14 cellular contexts compared by ENCODE assay signal in the genomic region with DNA sequence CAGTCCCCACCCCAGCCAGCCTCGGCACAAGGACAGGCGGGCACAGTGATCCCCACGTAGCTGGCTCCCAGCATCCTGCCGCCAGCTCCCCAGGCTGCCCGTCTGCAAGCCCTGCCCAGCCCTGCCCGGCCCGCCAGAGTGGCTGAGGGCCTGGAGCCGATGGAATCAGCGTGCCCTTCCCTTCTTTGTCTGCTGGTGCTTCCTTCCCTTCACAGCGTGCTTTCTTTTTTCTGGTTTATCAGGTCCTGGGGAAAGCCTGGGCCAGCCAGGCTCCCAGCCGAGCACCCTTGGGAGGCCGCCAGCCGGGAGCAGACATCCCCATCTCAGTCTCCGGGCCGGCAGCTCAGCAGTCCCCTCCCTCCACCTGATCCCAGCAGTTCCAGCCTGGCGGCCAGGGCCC. TPM values are rescaled to one million over a fixed set of nuclear protein-coding genes. Genes with fewer than 3 reads are reported as not detected.
DNase-seq lines count a peak whose midpoint lies in the region; ATAC-seq, FAIRE-seq and TF ChIP-seq lines count a peak whose summit lies in the region.
"Had no signal": no experiment of that assay in that cellular context is flagged by ENCODE, and none has a peak within 500 bp of the region (broad histone marks: within the 10 kb centered on the region; RNA-seq: fewer than 3 reads in every experiment).

No MANE protein-coding gene starts in this region.

- peak overlapping the region; percentile 46 for H4K91ac ChIP-seq in H1 (replicated peaks; ENCODE audit: insufficient read length, low read length)

- intact Hi-C loops in testis (cut with DNase I; ENCODE audit: low total_unique reads) = no loop called here

- no peak for FAIRE-seq in H1 (lab: Jason Lieb, UNC)

- TF ChIP-seq RAD21 in H1 (IDR thresholded peaks at IDR 0.05 in 1 of 2, conservative IDR thresholded peaks at IDR 0.05 in 1 of 2; ENCODE audit: low read depth in 2 of 2, low read length in 2 of 2) = no peak

- TF ChIP-seq POLR2A in H1 (IDR thresholded peaks at IDR 0.05; ENCODE audit: control extremely low read depth in 1 of 2, low read depth in 2 of 2, low read length in 2 of 2) = no peak
- TF ChIP-seq POLR2A in testis (IDR thresholded peaks at IDR 0.05) = no peak

- CTCF ChIA-PET in H1 (lab: Charles Lee; ENCODE audit: partially characterized antibody) = interaction anchor here (0.9 to 5.8 kb wide), 7 partner anchors 9 to 142 kb away, joined by 3 to 45 read pairs (median 3); no protein-coding TSS in a partner anchor

- no peak overlapping the region for H3K23ac ChIP-seq in H1 (ENCODE audit: insufficient read length)

- H3K36me3 ChIP-seq in H1 (ENCODE audit: control insufficient read depth in 2 of 4, insufficient read depth in 4 of 4, low read length in 3 of 4) (no peaks in the 10 kb centered on the region), testis (ENCODE audit: low read depth, missing control alignments) (no peaks in the 10 kb centered on the region)

- H2BK15ac ChIP-seq in H1 (ENCODE audit: low read length) = 0 out of 2 replicates have a peak overlapping the region, but pooled peaks have one; percentile 61

- TF ChIP-seq EP300 in H1 (IDR thresholded peaks at IDR 0.05; ENCODE audit: borderline replicate concordance in 1 of 2, low read depth in 2 of 2, low read length in 2 of 2) = no peak

- H3K9me3 ChIP-seq in H1 (ENCODE audit: insufficient read depth in 2 of 2, low read depth in 1 of 2, low read length in 1 of 2) (no peaks in the 10 kb centered on the region), testis (no peaks in the 10 kb centered on the region)

- H3K79me1 ChIP-seq in H1 (ENCODE audit: low read depth, low read length) = no peaks in the 10 kb centered on the region

- POLR2A ChIA-PET in H1 (lab: Charles Lee; ENCODE audit: partially characterized antibody) = interaction anchor here (0.8 to 2.2 kb wide), 2 partner anchors 9 to 13 kb away, joined by 3 to 8 read pairs; no protein-coding TSS in a partner anchor

- 86% methylated on average over 15 of the region's 16 CpGs; no CpG with 5 or more reads in 1 of the 2 experiments for WGBS in H1 (ENCODE audit: extremely low coverage in 1 of 2, insufficient coverage in 1 of 2, insufficient read length in 1 of 2, insufficient replicate concordance in 2 of 2, low coverage in 1 of 2, low lambda C conversion rate in 2 of 2, missing lambda C conversion rate in 1 of 2), 2 experiments
- WGBS in testis, 2 donors = 0 to 28% methylated on average over 3 to 16 of the region's 16 CpGs

- no peak overlapping the region for H3K9ac ChIP-seq in H1 (replicated peaks in 1 of 4; ENCODE audit: extremely low read depth in 1 of 4, low read depth in 3 of 4, low read length in 3 of 4)

- no peak overlapping the region for H3K4me2 ChIP-seq in H1 (ENCODE audit: insufficient read depth in 1 of 2, low read depth in 2 of 2, low read length in 2 of 2)

- no peaks in the 10 kb centered on the region for H3K23me2 ChIP-seq in H1 (ENCODE audit: low read depth, low read length)

- no peak overlapping the region for H3K4ac ChIP-seq in H1 (replicated peaks; ENCODE audit: insufficient read length, low read depth, low read length)

- H3K56ac ChIP-seq in H1 (replicated peaks; ENCODE audit: insufficient read length, low read depth, low read length) = no peak overlapping the region

- H2AK5ac ChIP-seq in H1 (ENCODE audit: low read depth, low read length) = 0 out of 2 replicates have a peak overlapping the region, but pooled peaks have one; percentile 53

- H2BK20ac ChIP-seq in H1 (ENCODE audit: low read length) = no peak overlapping the region

- no peak for TF ChIP-seq CTCF in LNCaP clone FGC (IDR thresholded peaks at IDR 0.05; ENCODE audit: control insufficient read depth, extremely low read depth, insufficient read depth)
- no peak for TF ChIP-seq CTCF in H1 (IDR thresholded peaks at IDR 0.05; ENCODE audit: control extremely low read depth in 1 of 3, insufficient read depth in 1 of 3, low read depth in 1 of 3, low read length in 3 of 3)
- TF ChIP-seq CTCF in testis (IDR thresholded peaks at IDR 0.05) = no peak

- DNase-seq in LNCaP clone FGC (ENCODE audit: low read depth) (peak; percentile 70), H1 (ENCODE audit: low read depth in 1 of 2, low spot score in 2 of 2) (no peak), left lobe of liver (ENCODE audit: low spot score) (peak; percentile 76), testis (peak; percentile 53), Ammon's horn (ENCODE audit: low spot score) (no peak), ecto neural progenitor cell (ENCODE audit: low spot score) (no peak), HUDEP-2 (lab: John Stamatoyannopoulos, UW; ENCODE audit: unreplicated experiment in 76 of 76) (no peak)
- DNase-seq: activated naive CD8-positive, alpha-beta T cell treated with anti-CD3 and anti-CD28 coated beads for 36 hours; NCI-H1417 treated with DMSO at 0.1 percent for 48 hours; NCI-H748 treated with DMSO at 0.1 percent for 48 hours; stimulated activated CD4-positive, alpha-beta T cell treated with anti-CD3 and anti-CD28 coated beads, Interleukin-2, amount 100 ng/mL, for 24 hours; stimulated activated naive B cell treated with anti-CD40 and anti-IgM and Interleukin-4, amounts not matched to agents 10 μg/mL and 1 μg/mL and 100 μg/mL, for 72 hours had no signal

- no peak overlapping the region for H4K8ac ChIP-seq in H1 (ENCODE audit: extremely low read depth, insufficient read depth, low read length)

- H3K4me3 ChIP-seq in LNCaP clone FGC (ENCODE audit: low read depth, low read length) (no peak overlapping the region), H1 (ENCODE audit: extremely low read depth in 1 of 4, insufficient read depth in 2 of 4, low read depth in 3 of 4, low read length in 4 of 4) (no peak overlapping the region), testis (no peak overlapping the region)
- H3K4me3 ChIP-seq: dorsolateral prefrontal cortex had no signal

- H3K27me3 ChIP-seq in H1 (replicated peaks in 1 of 4; ENCODE audit: control insufficient read depth in 3 of 4, extremely low read depth in 1 of 4, insufficient read depth in 3 of 4, low read length in 3 of 4) (no peaks in the 10 kb centered on the region), testis (no peaks in the 10 kb centered on the region)
- H3K27me3 ChIP-seq: dorsolateral prefrontal cortex had no signal

- H3K27ac ChIP-seq in H1 (ENCODE audit: low read depth, low read length) (no peak overlapping the region), testis (peak overlapping the region; percentile 8 to 13)

- no peak overlapping the region for H4K5ac ChIP-seq in H1 (ENCODE audit: insufficient read length, low read depth, low read length)

- H3K79me2 ChIP-seq in H1 (ENCODE audit: control insufficient read depth in 1 of 2, insufficient read depth in 2 of 2, low read length in 2 of 2) = no peaks in the 10 kb centered on the region

- ATAC-seq in left lobe of liver = peak; percentile 36
- no peak for ATAC-seq in HG03521 (IDR thresholded peaks at IDR 0.05; ENCODE audit: unreplicated experiment)
- ATAC-seq: stimulated activated naive B cell treated with anti-CD40 and anti-IgM and Interleukin-4, amounts not matched to agents 10 μg/mL and 1 μg/mL and 100 μg/mL, for 72 hours had no signal

- H2BK120ac ChIP-seq in H1 (replicated peaks; ENCODE audit: low read depth, low read length) = no peak overlapping the region

- H2BK12ac ChIP-seq in H1 (ENCODE audit: low read depth, low read length) = peak overlapping the region; percentile 75; the same call in 1 of the 2 replicates

- H4K20me1 ChIP-seq in H1 (replicated peaks in 1 of 2; ENCODE audit: control insufficient read depth in 1 of 2, insufficient read depth in 2 of 2, low read length in 2 of 2) = no peaks in the 10 kb centered on the region

- no peak overlapping the region; the same call in 1 of the 2 replicates for H3K18ac ChIP-seq in H1 (ENCODE audit: extremely low read depth, low read length)

- H2AFZ ChIP-seq in H1 (ENCODE audit: low read length) = no peak overlapping the region

- no peak overlapping the region for H2BK5ac ChIP-seq in H1 (ENCODE audit: low read depth, low read length)

- H3K4me1 ChIP-seq in H1 (replicated peaks in 1 of 4; ENCODE audit: control insufficient read depth in 3 of 4, insufficient read depth in 4 of 4, low read length in 3 of 4) = peaks cover 0 to 3% (median 0%) of the 10 kb centered on the region in 4 experiments; a peak in 2 of 7 replicates
- peaks cover 27% of the 10 kb centered on the region for H3K4me1 ChIP-seq in testis

- no peak overlapping the region for H3K14ac ChIP-seq in H1 (ENCODE audit: insufficient read length)

TF ChIP-seq in H1, 55 proteins besides CTCF, POLR2A, EP300 and RAD21 (continues in another document):
- TF ChIP-seq SP4 (IDR thresholded peaks at IDR 0.05; ENCODE audit: low read length) (no peak), NRF1 (IDR thresholded peaks at IDR 0.05; ENCODE audit: low read depth, low read length) (no peak), BRCA1 (IDR thresholded peaks at IDR 0.05; ENCODE audit: low read depth, low read length) (no peak), RNF2 (IDR thresholded peaks at IDR 0.05; ENCODE audit: borderline replicate concordance, low read depth, low read length, missing control alignments, poor library complexity, severe bottlenecking) (no peak), POU5F1 (IDR thresholded peaks at IDR 0.05; ENCODE audit: low read depth, low read length) (no peak), EZH2 (IDR thresholded peaks at IDR 0.05; ENCODE audit: low read depth, low read length, severe bottlenecking) (no peak), GTF2F1 (IDR thresholded peaks at IDR 0.05; ENCODE audit: borderline replicate concordance, low read depth, low read length) (no peak)

RNA-seq across cellular contexts. Expression of gene SMAD6, which starts 54.7 kb away (rescaled TPM):
- total RNA-seq in H1 (2021; fragmentation: NEBNext Ultra II Directional; extraction: Animal tissue kit (Norgen Biotek cat#: 25700)) = 7.0 and 7.6 TPM in 2 replicates
- polyA plus RNA-seq in H1 (2011; rRNA removed) (1.8 and 3.4 TPM in 2 replicates), testis (ENCODE audit: insufficient read depth, low read depth, low replicate concordance) (3.2 TPM)
- 2.6 TPM for polyA plus RNA-seq in H1 (2011; cell fraction: cytosol; rRNA removed)
- polyA plus RNA-seq in H1 (2011; cell fraction: nucleus; rRNA removed) = 11.4 TPM
- polyA plus RNA-seq in H1 (2012, experiment 1 of 2) = 2.9 to 3.9 TPM (median 3.1 TPM) in 4 replicates
- polyA plus RNA-seq in H1 (2012, experiment 2 of 2) = 2.1 TPM
- 1.9 TPM for polyA plus RNA-seq in H1 (2013, experiment 1 of 2)
- 2.1 TPM for polyA plus RNA-seq in H1 (2013, experiment 2 of 2)
- polyA minus RNA-seq in H1 (2011; rRNA and poly(A)+ RNA removed) = 3.9 and 6.1 TPM in 2 replicates
- polyA minus RNA-seq in H1 (2011; cell fraction: cytosol; rRNA and poly(A)+ RNA removed) = 6.3 TPM
- 12.2 TPM for polyA minus RNA-seq in H1 (2011; cell fraction: nucleus; rRNA and poly(A)+ RNA removed)
- total RNA-seq in left lobe of liver (16.2 TPM), testis (10 to 100 TPM; 17.5 to 19.4 TPM)

Comparison
In these comparisons a context has a peak if more than half of its experiments do, and no peak if none do; other contexts are left out.
1. DNase-seq: peak in LNCaP clone FGC (single experiment), left lobe of liver (single experiment) and testis (single experiment); none in H1 (0 of 2), Ammon's horn (single experiment), ecto neural progenitor cell (single experiment) and HUDEP-2 (0 of 76).